Comparison of ENCODE assay signal across 13 cellular contexts in the genomic region with DNA sequence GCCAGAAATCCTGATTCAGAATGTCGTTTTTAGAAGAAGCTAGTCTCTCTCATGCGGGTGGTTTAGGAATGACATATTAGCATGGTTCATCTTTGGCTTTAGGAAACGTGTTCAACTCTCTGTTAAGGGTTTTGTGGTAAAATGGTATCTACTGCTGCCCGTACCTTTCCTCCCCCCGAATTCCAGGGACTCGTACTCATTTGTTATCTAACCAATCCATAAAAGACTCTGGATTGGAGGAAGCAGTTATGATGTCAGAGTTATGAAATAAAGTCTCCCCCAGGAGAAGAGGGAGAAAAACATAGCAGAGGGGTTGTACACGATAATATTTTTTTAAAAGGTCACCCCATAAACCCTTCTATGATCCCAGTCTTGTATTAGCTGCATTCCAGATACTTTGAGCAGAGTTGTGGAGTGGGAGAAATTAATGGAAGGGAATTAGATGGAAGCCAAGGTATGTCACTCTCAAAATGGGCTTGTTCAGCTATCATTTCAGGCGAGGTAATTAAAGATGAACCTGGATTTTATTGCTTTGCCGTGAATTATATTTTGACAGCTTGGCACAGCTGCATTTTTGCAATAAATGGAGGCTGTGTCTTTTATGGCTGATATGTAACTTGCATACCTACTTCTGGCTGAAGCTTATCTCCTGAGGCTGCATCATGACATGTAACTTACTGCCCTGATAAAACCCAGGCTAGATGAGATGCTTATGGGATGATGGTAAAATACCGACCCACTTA. TPM values are rescaled to one million over a fixed set of nuclear protein-coding genes. Genes with fewer than 3 reads are reported as not detected.
DNase-seq lines count a peak whose midpoint lies in the region; ATAC-seq and TF ChIP-seq lines count a peak whose summit lies in the region.
"Had no signal": no experiment of that assay in that cellular context is flagged by ENCODE, and none has a peak within 500 bp of the region (broad histone marks: within the 10 kb centered on the region; RNA-seq: fewer than 3 reads in every experiment).

No MANE protein-coding gene starts in this region.

- H3K9me3 Mint-ChIP-seq in Caco-2 (ENCODE audit: unreplicated experiment) = no peaks in the 10 kb centered on the region
- no peaks in the 10 kb centered on the region for H3K9me3 Mint-ChIP-seq in CD4-positive, alpha-beta T cell
- H3K9me3 Mint-ChIP-seq: activated CD4-positive, alpha-beta T cell treated with anti-CD3 and anti-CD28 coated beads, Interleukin-2, amount 10 ng/mL, durations not matched to agents 24 days and 14 days had no signal

- H3K27ac Mint-ChIP-seq in Caco-2 (ENCODE audit: unreplicated experiment) = peak overlapping the region; percentile 88
- H3K27ac Mint-ChIP-seq in CD4-positive, alpha-beta T cell = no peak overlapping the region
- H3K27ac Mint-ChIP-seq: activated CD4-positive, alpha-beta T cell treated with anti-CD3 and anti-CD28 coated beads, Interleukin-2, amount 10 ng/mL, durations not matched to agents 24 days and 14 days had no signal

- WGBS in ovary, 3 donors = 30 to 47% (median 38%) methylated on average over 10 of the region's 10 CpGs

- CTCF ChIA-PET in Caco-2 (lab: Charles Lee) (interaction anchor here (1.1 to 1.9 kb wide), 4 partner anchors 12 to 211 kb away, joined by 3 to 7 read pairs (median 5); no protein-coding TSS in a partner anchor), PC-9 (lab: Charles Lee) (interaction anchor here (0.6 to 2.2 kb wide), 10 partner anchors 12 to 228 kb away, joined by 3 to 9 read pairs (median 4); a partner anchor contains a TSS)
- CTCF ChIA-PET in CD4-positive, alpha-beta T cell (lab: Charles Lee) = interaction anchor here (1.4 kb wide), 1 partner anchor 40 kb away, joined by 3 read pairs; no protein-coding TSS in a partner anchor

- H3K36me3 ChIP-seq in Caco-2 (ENCODE audit: control insufficient read depth, insufficient read depth, low read length) (no peaks in the 10 kb centered on the region), PC-9 (ENCODE audit: low read depth) (peaks cover 66% of the 10 kb centered on the region), ovary (no peaks in the 10 kb centered on the region)
- H3K36me3 ChIP-seq: neutrophil had no signal

- TF ChIP-seq POLR2A in ovary (IDR thresholded peaks at IDR 0.05) = no peak

- no peak for TF ChIP-seq EP300 in ovary (IDR thresholded peaks at IDR 0.05)

- H3K4me1 ChIP-seq in Caco-2 (peaks cover 52% of the 10 kb centered on the region), PC-9 (replicated peaks; ENCODE audit: insufficient read depth) (peaks cover 52% of the 10 kb centered on the region), ovary (ENCODE audit: insufficient read depth) (peaks cover 9% of the 10 kb centered on the region)

- peaks cover 36% of the 10 kb centered on the region for H3K36me3 Mint-ChIP-seq in Caco-2 (ENCODE audit: insufficient read depth, unreplicated experiment)
- no peaks in the 10 kb centered on the region for H3K36me3 Mint-ChIP-seq in CD4-positive, alpha-beta T cell (ENCODE audit: low read depth)

- H3F3A ChIP-seq in PC-9 (ENCODE audit: insufficient read depth, low read depth) = peaks cover 59% of the 10 kb centered on the region

- H3K27me3 Mint-ChIP-seq in Caco-2 (ENCODE audit: insufficient read depth, unreplicated experiment) = no peaks in the 10 kb centered on the region
- no peaks in the 10 kb centered on the region for H3K27me3 Mint-ChIP-seq in CD4-positive, alpha-beta T cell
- H3K27me3 Mint-ChIP-seq: activated CD4-positive, alpha-beta T cell treated with anti-CD3 and anti-CD28 coated beads, Interleukin-2, amount 10 ng/mL, durations not matched to agents 24 days and 14 days had no signal

- H3K4me3 ChIP-seq in Caco-2 (ENCODE audit: low read depth, low read length) (no peak overlapping the region), PC-9 (no peak overlapping the region), fibroblast of mammary gland (ENCODE audit: control insufficient read depth, low read depth, low read length) (no peak overlapping the region), ovary (peak overlapping the region; percentile 7)
- H3K4me3 ChIP-seq: GM12878 had no signal

- POLR2A ChIA-PET in Caco-2 (lab: Charles Lee) (interaction anchor here (0.6 to 1.6 kb wide), 5 partner anchors 12 to 228 kb away, joined by 3 to 15 read pairs (median 9); a partner anchor contains a TSS), PC-9 (lab: Charles Lee; ENCODE audit: unreplicated experiment) (interaction anchor here (0.5 to 1.2 kb wide), 16 partner anchors 13 to 228 kb away, joined by 3 to 13 read pairs (median 6); a partner anchor contains a TSS)
- POLR2A ChIA-PET in CD4-positive, alpha-beta T cell (lab: Charles Lee) = no interaction called here

- no peak overlapping the region for H2AFZ ChIP-seq in PC-9

- TF ChIP-seq CTCF in Caco-2 (IDR thresholded peaks at IDR 0.05; ENCODE audit: insufficient read depth in 1 of 2, low read depth in 1 of 2, low read length in 1 of 2, severe bottlenecking in 1 of 2, unreplicated experiment in 1 of 2) (no peak), PC-9 (conservative IDR thresholded peaks at IDR 0.05) (no peak), fibroblast of mammary gland (conservative IDR thresholded peaks at IDR 0.05; ENCODE audit: control insufficient read depth, insufficient read depth, low read depth, low read length) (no peak), ovary (IDR thresholded peaks at IDR 0.05) (no peak)
- TF ChIP-seq CTCF in CD4-positive, alpha-beta T cell (IDR thresholded peaks at IDR 0.05) = no peak

- no peaks in the 10 kb centered on the region for H4K20me1 ChIP-seq in PC-9 (ENCODE audit: insufficient read depth)

- H3K4me2 ChIP-seq in PC-9 = no peak overlapping the region; the same call in 1 of the 2 replicates

- DNase-seq in Caco-2 = no peak
- DNase-seq in PC-9 = peak in 1 of 2 experiments; percentile 55
- peak; percentile 77 for DNase-seq in fibroblast of mammary gland (ENCODE audit: low read depth)
- DNase-seq in ovary = no peak
- DNase-seq in CD4-positive, alpha-beta T cell = no peak
- DNase-seq in cortex of kidney (lab: John Stamatoyannopoulos, UW) = no peak
- DNase-seq: activated CD4-positive, alpha-beta T cell treated with anti-CD3 and anti-CD28 coated beads, Interleukin-2, amount 10 ng/mL, durations not matched to agents 24 days and 14 days; NCI-H2081 had no signal

- peaks cover 97% of the 10 kb centered on the region for H3K79me2 ChIP-seq in PC-9 (ENCODE audit: low read depth)

- peaks cover 42% of the 10 kb centered on the region for H3K4me1 Mint-ChIP-seq in Caco-2 (ENCODE audit: low read depth, unreplicated experiment)
- H3K4me1 Mint-ChIP-seq in CD4-positive, alpha-beta T cell (ENCODE audit: low read depth) = no peaks in the 10 kb centered on the region

- H3K27ac ChIP-seq in PC-9 (0 out of 2 replicates have a peak overlapping the region, but pooled peaks have one; percentile 34), ovary (no peak overlapping the region)
- no peak overlapping the region for H3K27ac ChIP-seq in CD4-positive, alpha-beta T cell (ENCODE audit: low read depth, low read length)
- H3K27ac ChIP-seq: C4-2B, neutrophil had no signal

- H3K9me3 ChIP-seq in Caco-2 (no peaks in the 10 kb centered on the region), PC-9 (ENCODE audit: insufficient read depth, low read depth) (no peaks in the 10 kb centered on the region), ovary (no peaks in the 10 kb centered on the region)
- H3K9me3 ChIP-seq in CD4-positive, alpha-beta T cell (ENCODE audit: control insufficient read depth, low read length) = no peaks in the 10 kb centered on the region
- H3K9me3 ChIP-seq: neutrophil had no signal

- intact Hi-C loops in Caco-2 (cut with micrococcal nuclease; ENCODE audit: unreplicated experiment) = loop anchor here (1.0 to 5.0 kb wide), 5 partner anchors 12 to 200 kb away; a partner anchor contains a TSS
- intact Hi-C loops in PC-9 (cut with micrococcal nuclease; ENCODE audit: unreplicated experiment) = loop anchor here (1.0 kb wide), 3 partner anchors 152 to 211 kb away; a partner anchor contains a TSS
- intact Hi-C loops in ovary (cut with DNase I) = no loop called here
- intact Hi-C loops in CD4-positive, alpha-beta T cell (cut with DNase I, micrococcal nuclease) = no loop called here

- H3K27me3 ChIP-seq in Caco-2 (replicated peaks; ENCODE audit: control insufficient read depth, insufficient read depth, low read length) = no peaks in the 10 kb centered on the region
- H3K27me3 ChIP-seq in PC-9 (ENCODE audit: insufficient read depth, low read depth) = no peaks in the 10 kb centered on the region
- H3K27me3 ChIP-seq in ovary = no peaks in the 10 kb centered on the region
- no peaks in the 10 kb centered on the region for H3K27me3 ChIP-seq in CD4-positive, alpha-beta T cell (ENCODE audit: control insufficient read depth, insufficient read depth, low read length)
- H3K27me3 ChIP-seq: neutrophil had no signal

- H3K4me3 Mint-ChIP-seq in Caco-2 (ENCODE audit: unreplicated experiment) = peak overlapping the region; percentile 67
- no peak overlapping the region for H3K4me3 Mint-ChIP-seq in CD4-positive, alpha-beta T cell
- H3K4me3 Mint-ChIP-seq: activated CD4-positive, alpha-beta T cell treated with anti-CD3 and anti-CD28 coated beads, Interleukin-2, amount 10 ng/mL, durations not matched to agents 24 days and 14 days had no signal

- no peak for ATAC-seq in CD4-positive, alpha-beta T cell (ENCODE audit: poor library complexity)
- ATAC-seq in HG03439 (IDR thresholded peaks at IDR 0.05; ENCODE audit: unreplicated experiment) (no peak), HG03432 (IDR thresholded peaks at IDR 0.05; ENCODE audit: unreplicated experiment) (no peak)
- ATAC-seq: GM12878 had no signal

- BruUV-seq in Caco-2 (replicated peaks; lab: Mats Ljungman, UMichigan) (TSS peak; percentile 56), PC-9 (replicated peaks; lab: Mats Ljungman, UMichigan) (TSS peak; percentile 78)

- no peaks in the 10 kb centered on the region for H3K9me2 ChIP-seq in PC-9 (ENCODE audit: insufficient read depth)

RNA-seq across cellular contexts. Expression of a gene that starts 31.3 kb away (rescaled TPM):
- total RNA-seq in Caco-2 (2022) = 71.5 and 73.9 TPM in 2 replicates
- total RNA-seq in PC-9 (2021) = 133 and 145 TPM in 2 replicates
- 10 to 100 TPM; 15.4 to 36.1 (median 27.9) TPM for total RNA-seq in ovary
- polyA plus RNA-seq in ovary = 10 to 100 TPM in 1 of 2 donors, 1 to 10 TPM in 1; 8.2 to 24.6 TPM
- under 1 TPM; 0.20 to 0.60 TPM for total RNA-seq in CD4-positive, alpha-beta T cell

Comparison
In these comparisons a context has a peak if more than half of its experiments do, and no peak if none do; other contexts are left out.
1. RNA of a gene that starts 31.3 kb away (total RNA-seq): 133 to 145 TPM in PC-9, 71.5 to 73.9 TPM in Caco-2 and 15.4 to 36.1 TPM in ovary; 0.20 to 0.60 TPM in CD4-positive, alpha-beta T cell; every median in the first group is over 10 times any median in the second.
2. intact Hi-C loops: an anchor here in Caco-2 (1.0 to 5.0 kb wide) and PC-9 (1.0 kb wide); none called in ovary and CD4-positive, alpha-beta T cell.